ENCODE assay signal across 11 cellular contexts in genomic region chr13:23890225-23890607, GRCh38. TPM values are rescaled to one million over a fixed set of nuclear protein-coding genes. Genes with fewer than 3 reads are reported as not detected.
DNase-seq lines count a peak whose midpoint lies in the region; TF ChIP-seq lines count a peak whose summit lies in the region.
"Not testable (repeated sequence)": the region's sequence is repeated elsewhere in the genome, so short reads cannot be mapped to it uniquely, and the experiment has no call there.
"Had no signal": no experiment of that assay in that cellular context is flagged by ENCODE, and none has a peak within 500 bp of the region (broad histone marks: within the 10 kb centered on the region; RNA-seq: fewer than 3 reads in every experiment).

No MANE protein-coding gene starts in this region.

- H3K9me2 ChIP-seq in OCI-LY1 (ENCODE audit: low read depth, low read length), result not testable (repeated sequence)

- peak overlapping the region; percentile 78 for H3K4me2 ChIP-seq in OCI-LY1 (ENCODE audit: low read length)
- H3K4me2 ChIP-seq in mammary epithelial cell (ENCODE audit: insufficient read depth, low read depth, low read length), result peak overlapping the region; percentile 90

- H3K9ac ChIP-seq in OCI-LY1 (ENCODE audit: low read length); mammary epithelial cell (ENCODE audit: insufficient read depth, low read length): not testable (repeated sequence)

- BruUV-seq in A673 (replicated peaks; lab: Mats Ljungman, UMichigan), result TSS peak; percentile 56
- not testable (repeated sequence) for BruUV-seq in mammary epithelial cell (replicated peaks; lab: Mats Ljungman, UMichigan)

- H3K27ac Mint-ChIP-seq in activated CD4-positive, alpha-beta T cell treated with anti-CD3 and anti-CD28 coated beads, Interleukin-2, amount 10 ng/mL, durations not matched to agents 24 days and 14 days, result peak overlapping the region; percentile 82
- H3K27ac Mint-ChIP-seq in glutamatergic neuron (ENCODE audit: unreplicated experiment) (peak overlapping the region; percentile 68), neural crest cell (ENCODE audit: unreplicated experiment) (peak overlapping the region; percentile 24)

- not testable (repeated sequence) for H3F3A ChIP-seq in OCI-LY1 (ENCODE audit: insufficient read depth, low read length)

- not testable (repeated sequence) for H2AFZ ChIP-seq in OCI-LY1 (ENCODE audit: low read length)
- peak overlapping the region; percentile 95 for H2AFZ ChIP-seq in mammary epithelial cell (ENCODE audit: low read depth, low read length)

- not testable (repeated sequence) for H3K27me3 ChIP-seq in A673 (replicated peaks; ENCODE audit: insufficient read depth, low read depth, low read length, poor library complexity); HL-60 (ENCODE audit: insufficient read depth, poor library complexity, severe bottlenecking); OCI-LY1 (ENCODE audit: insufficient read depth, low read length); mammary epithelial cell (ENCODE audit: insufficient read depth, low read length)

- 5% methylated on average over 4 of the region's 5 CpGs for WGBS in mammary epithelial cell (ENCODE audit: low coverage, missing lambda C conversion rate)

- DNase-seq in A673 (ENCODE audit: low spot score); GM10266 (ENCODE audit: extremely low spot score); HL-60 (ENCODE audit: low read depth in 1 of 2, low spot score in 1 of 2); activated CD4-positive, alpha-beta T cell treated with anti-CD3 and anti-CD28 coated beads, Interleukin-2, amount 10 ng/mL, durations not matched to agents 24 days and 14 days; mammary epithelial cell; glutamatergic neuron; neural crest cell (ENCODE audit: low read depth, low spot score): not testable (repeated sequence)

- not testable (repeated sequence) for H3K9me3 Mint-ChIP-seq in activated CD4-positive, alpha-beta T cell treated with anti-CD3 and anti-CD28 coated beads, Interleukin-2, amount 10 ng/mL, durations not matched to agents 24 days and 14 days; glutamatergic neuron (ENCODE audit: unreplicated experiment); neural crest cell

- in situ Hi-C loops in mammary epithelial cell (cut with MboI; ENCODE audit: low sequenced_read_pairs in 2 of 2), result loop anchor here in 1 of 2 donors (25.0 kb wide), 1 partner anchor 428 kb away; no protein-coding TSS in a partner anchor

- H3K27ac ChIP-seq in A673 (ENCODE audit: low read depth, low read length, poor library complexity, severe bottlenecking); HL-60 (replicated peaks); OCI-LY1 (ENCODE audit: low read depth, low read length, poor library complexity, severe bottlenecking); mammary epithelial cell (ENCODE audit: insufficient read depth, low read depth, low read length): not testable (repeated sequence)

- not testable (repeated sequence) for H3K9me3 ChIP-seq in A673 (ENCODE audit: low read depth, low read length, poor library complexity, severe bottlenecking); OCI-LY1 (ENCODE audit: low read length); mammary epithelial cell (replicated peaks; ENCODE audit: insufficient read depth, low read length)

- not testable (repeated sequence) for H4K20me1 ChIP-seq in OCI-LY1 (ENCODE audit: insufficient read depth, low read length); mammary epithelial cell (ENCODE audit: insufficient read depth, low read length)

- H3K36me3 ChIP-seq in A673 (ENCODE audit: insufficient read depth, low read length, poor library complexity, severe bottlenecking); OCI-LY1 (ENCODE audit: insufficient read depth, low read length); mammary epithelial cell (ENCODE audit: insufficient read depth, low read length): not testable (repeated sequence)

- H3K4me3 Mint-ChIP-seq in activated CD4-positive, alpha-beta T cell treated with anti-CD3 and anti-CD28 coated beads, Interleukin-2, amount 10 ng/mL, durations not matched to agents 24 days and 14 days, result peak overlapping the region; percentile 88
- H3K4me3 Mint-ChIP-seq in glutamatergic neuron (ENCODE audit: unreplicated experiment) (peak overlapping the region; percentile 77), neural crest cell (peak overlapping the region; percentile 89)

- CTCF ChIA-PET in A673 (lab: Charles Lee), result interaction anchor here (1.4 kb wide), 1 partner anchor 70 kb away, joined by 3 read pairs; no protein-coding TSS in a partner anchor
- CTCF ChIA-PET in mammary epithelial cell (lab: Charles Lee; ENCODE audit: low non-redundant PET), result not testable (repeated sequence)

- peak overlapping the region; percentile 88 for H3K4me3 ChIP-seq in A673 (ENCODE audit: low read depth, low read length, poor library complexity, severe bottlenecking)
- peak overlapping the region; percentile 98 for H3K4me3 ChIP-seq in HL-60 (replicated peaks; ENCODE audit: insufficient read depth, low read length)
- H3K4me3 ChIP-seq in OCI-LY1 (ENCODE audit: low read depth, low read length, poor library complexity, severe bottlenecking), result peak overlapping the region; percentile 91
- peak overlapping the region; percentile 54 to 97 (median 73) for H3K4me3 ChIP-seq in mammary epithelial cell (replicated peaks in 1 of 3; ENCODE audit: insufficient read depth in 1 of 3, low read depth in 2 of 3, low read length in 3 of 3)

- not testable (repeated sequence) for H3K79me2 ChIP-seq in OCI-LY1 (ENCODE audit: insufficient read depth, low read length)
- H3K79me2 ChIP-seq in mammary epithelial cell (ENCODE audit: insufficient read depth, low read length), result peaks cover 20% of the 10 kb centered on the region

- not testable (repeated sequence) for H3K4me1 ChIP-seq in A673 (ENCODE audit: insufficient read depth, low read length, poor library complexity, severe bottlenecking)
- H3K4me1 ChIP-seq in OCI-LY1 (ENCODE audit: insufficient read depth, low read length, severe bottlenecking) (peaks cover 20% of the 10 kb centered on the region), mammary epithelial cell (ENCODE audit: insufficient read depth, low read length) (peaks cover 13% of the 10 kb centered on the region)

- dilution Hi-C loops in mammary epithelial cell (cut with HindIII; ENCODE audit: low sequenced_read_pairs), result not testable (repeated sequence)

- TF ChIP-seq CTCF in A673 (conservative IDR thresholded peaks at IDR 0.05; ENCODE audit: low read depth, low read length) (peak; percentile 52), GM10266 (IDR thresholded peaks at IDR 0.05; ENCODE audit: control insufficient read depth, insufficient read depth, low read depth, missing control alignments) (peak; percentile 46), OCI-LY1 (IDR thresholded peaks at IDR 0.05; ENCODE audit: low read length) (peak; percentile 31; the same call in 1 of the 2 replicates), mammary epithelial cell (conservative IDR thresholded peaks at IDR 0.05 in 1 of 2, IDR thresholded peaks at IDR 0.05 in 1 of 2; ENCODE audit: extremely low read depth in 1 of 2, insufficient read depth in 1 of 2, low read depth in 1 of 2, low read length in 2 of 2) (peak; percentile 11 to 38), neural crest cell (conservative IDR thresholded peaks at IDR 0.05) (peak; percentile 44)
- TF ChIP-seq CTCF in HL-60 (IDR thresholded peaks at IDR 0.05; ENCODE audit: insufficient read depth, low read length); glutamatergic neuron (IDR thresholded peaks at IDR 0.05; ENCODE audit: partially characterized antibody, unreplicated experiment): not testable (repeated sequence)

- not testable (repeated sequence) for H3K27me3 Mint-ChIP-seq in activated CD4-positive, alpha-beta T cell treated with anti-CD3 and anti-CD28 coated beads, Interleukin-2, amount 10 ng/mL, durations not matched to agents 24 days and 14 days; glutamatergic neuron (ENCODE audit: unreplicated experiment); neural crest cell (ENCODE audit: low read depth)

- intact Hi-C loops in A673 (cut with micrococcal nuclease; ENCODE audit: unreplicated experiment); activated CD4-positive, alpha-beta T cell treated with anti-CD3 and anti-CD28 coated beads, Interleukin-2, amount 10 ng/mL, durations not matched to agents 24 days and 14 days (cut with micrococcal nuclease); mammary epithelial cell (cut with micrococcal nuclease): not testable (repeated sequence)

- POLR2A ChIA-PET in A673 (lab: Charles Lee; ENCODE audit: low non-redundant PET), result not testable (repeated sequence)

- not testable (repeated sequence) for H3K36me3 Mint-ChIP-seq in activated CD4-positive, alpha-beta T cell treated with anti-CD3 and anti-CD28 coated beads, Interleukin-2, amount 10 ng/mL, durations not matched to agents 24 days and 14 days (ENCODE audit: low read depth); glutamatergic neuron (ENCODE audit: unreplicated experiment); neural crest cell (ENCODE audit: low read depth)

- H3K4me1 Mint-ChIP-seq in activated CD4-positive, alpha-beta T cell treated with anti-CD3 and anti-CD28 coated beads, Interleukin-2, amount 10 ng/mL, durations not matched to agents 24 days and 14 days, result peaks cover 19% of the 10 kb centered on the region
- H3K4me1 Mint-ChIP-seq in glutamatergic neuron (ENCODE audit: low read depth, unreplicated experiment) (peaks cover 14% of the 10 kb centered on the region), neural crest cell (peaks cover 28% of the 10 kb centered on the region)

RNA-seq across cellular contexts. Expression of gene MIPEP, which starts 1.0 kb away (rescaled TPM):
- total RNA-seq in A673 (2021) (22.7 and 25.4 TPM in 2 replicates), mammary epithelial cell (10 to 100 TPM; 24.2 to 32.2 TPM), glutamatergic neuron (ENCODE audit: unreplicated experiment) (7.1 TPM), neural crest cell (19.6 and 21.4 TPM in 2 replicates)
- total RNA-seq in activated CD4-positive, alpha-beta T cell treated with anti-CD3 and anti-CD28 coated beads, Interleukin-2, amount 10 ng/mL, durations not matched to agents 24 days and 14 days, result 10.4 and 10.9 TPM in 2 replicates
- polyA plus RNA-seq in mammary epithelial cell, result 27.0 TPM
- 4.1 TPM for polyA minus RNA-seq in mammary epithelial cell

RNA-seq across cellular contexts. Expression of gene C1QTNF9B, which starts 7.1 kb away (rescaled TPM):
- not detected in 2 replicates for total RNA-seq in A673 (2021)
- total RNA-seq in activated CD4-positive, alpha-beta T cell treated with anti-CD3 and anti-CD28 coated beads, Interleukin-2, amount 10 ng/mL, durations not matched to agents 24 days and 14 days, result not detected in 2 replicates
- not detected for total RNA-seq in mammary epithelial cell
- not detected for polyA plus RNA-seq in mammary epithelial cell
- polyA minus RNA-seq in mammary epithelial cell, result not detected
- not detected for total RNA-seq in glutamatergic neuron (ENCODE audit: unreplicated experiment)
- total RNA-seq in neural crest cell, result not detected in 2 replicates
- total RNA-seq: LHCN-M2, ureter had no signal
- polyA plus RNA-seq: aorta had no signal

Comparison
In these comparisons a context has a peak if more than half of its experiments do, and no peak if none do; other contexts are left out.
1. H3K27ac Mint-ChIP-seq: peak in every context shown above with its lines; median percentile 82 in activated CD4-positive, alpha-beta T cell treated with anti-CD3 and anti-CD28 coated beads, Interleukin-2, amount 10 ng/mL, durations not matched to agents 24 days and 14 days; 68 in glutamatergic neuron; 24 in neural crest cell.